ENCODE assay signal across 11 cellular contexts in the genomic region with DNA sequence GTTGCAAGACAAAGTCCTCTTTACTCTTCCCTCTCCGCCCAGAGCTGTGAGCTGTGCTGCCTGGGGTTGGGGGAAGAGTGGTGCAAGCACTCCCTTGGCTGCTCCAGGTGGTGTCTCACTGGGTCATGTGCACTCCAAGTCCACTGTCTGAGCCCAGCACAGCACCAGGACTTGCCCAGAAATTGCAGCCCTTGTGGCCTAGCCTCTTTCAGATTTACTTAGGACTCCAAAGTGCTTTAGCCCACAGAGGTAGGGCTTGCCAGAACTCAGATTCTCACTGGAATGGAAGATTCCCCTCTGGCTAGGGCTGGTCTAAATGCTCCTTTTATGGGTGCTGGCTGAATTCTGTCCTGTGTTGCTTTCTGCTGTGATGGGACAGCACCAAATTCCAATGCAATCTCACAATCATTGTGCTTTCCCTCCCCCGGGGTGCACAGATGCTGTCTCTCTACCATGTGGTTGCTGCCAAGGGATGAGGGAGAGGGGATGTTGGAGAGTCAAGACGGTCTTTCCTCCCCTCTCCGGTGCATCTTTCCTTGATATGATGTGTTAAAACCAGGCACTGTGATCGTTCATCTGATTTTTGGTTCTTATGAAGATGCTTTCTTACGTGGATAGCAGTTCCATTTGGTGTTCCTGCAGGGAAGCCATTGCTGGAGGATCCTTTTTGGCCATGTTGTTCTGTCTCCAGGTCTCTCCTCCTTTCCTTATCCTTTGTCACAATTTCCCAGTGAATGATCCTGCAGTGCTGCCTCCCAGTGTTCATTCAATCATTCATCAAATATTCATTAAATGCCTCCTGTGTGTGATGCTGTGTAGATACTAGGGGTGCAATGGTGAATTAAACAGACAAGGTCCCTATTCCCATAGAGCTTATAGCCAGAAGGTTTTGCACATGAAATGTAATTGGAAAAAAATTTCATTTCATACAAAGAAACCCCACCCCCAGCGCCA.
A peak's percentile ranks its signal among the peaks of the same experiment; 100 is the strongest.
DNase-seq lines count a peak whose midpoint lies in the region; ATAC-seq lines count a peak whose summit lies in the region.
"Had no signal": no experiment of that assay in that cellular context is flagged by ENCODE, and none has a peak within 500 bp of the region (broad histone marks: within the 10 kb centered on the region; RNA-seq: fewer than 3 reads in every experiment).

No MANE protein-coding gene starts in this region.

- peak overlapping the region in 1 of 2 donors; percentile 15 for H3K27ac Mint-ChIP-seq in activated naive CD4-positive, alpha-beta T cell treated with anti-CD3 and anti-CD28 coated beads, Interleukin-2, amount 50 U/mL, for 72 hours
- H3K27ac Mint-ChIP-seq: CD4-positive, CD25-positive, alpha-beta regulatory T cell had no signal

- peak; percentile 72 for DNase-seq in Ammon's horn (ENCODE audit: low spot score)
- DNase-seq in NCI-H1694 (lab: John Stamatoyannopoulos, UW) = peak; percentile 51
- peak; percentile 16 for DNase-seq in cerebellar cortex (ENCODE audit: low spot score)
- peak; percentile 61 for DNase-seq in midbrain (lab: John Stamatoyannopoulos, UW)
- no peak for DNase-seq in HUDEP-2 (lab: John Stamatoyannopoulos, UW; ENCODE audit: unreplicated experiment in 76 of 76)
- no peak for DNase-seq in germinal center (ENCODE audit: low spot score)
- DNase-seq in activated naive CD4-positive, alpha-beta T cell treated with anti-CD3 and anti-CD28 coated beads, Interleukin-2, amount 50 U/mL, for 72 hours (ENCODE audit: low spot score in 2 of 2) = no peak
- DNase-seq: CD4-positive, CD25-positive, alpha-beta regulatory T cell; left ventricle myocardium inferior; stimulated activated CD4-positive, alpha-beta T cell treated with anti-CD3 and anti-CD28 coated beads, Interleukin-2, amount 100 ng/mL, for 48 hours had no signal

- no peak for ATAC-seq in HG02938 (IDR thresholded peaks at IDR 0.05; ENCODE audit: unreplicated experiment)
- ATAC-seq in activated naive CD4-positive, alpha-beta T cell treated with anti-CD3 and anti-CD28 coated beads, Interleukin-2, amount 50 U/mL, for 72 hours = no peak

- H3K36me3 Mint-ChIP-seq in activated naive CD4-positive, alpha-beta T cell treated with anti-CD3 and anti-CD28 coated beads, Interleukin-2, amount 50 U/mL, for 72 hours = peaks cover 0 to 6% of the 10 kb centered on the region in 2 donors

- H3K9me3 Mint-ChIP-seq in activated naive CD4-positive, alpha-beta T cell treated with anti-CD3 and anti-CD28 coated beads, Interleukin-2, amount 50 U/mL, for 72 hours = no peaks in the 10 kb centered on the region

Comparison
In these comparisons a context has a peak if more than half of its experiments do, and no peak if none do; other contexts are left out.
1. DNase-seq: peak in Ammon's horn (single experiment), NCI-H1694 (single experiment), cerebellar cortex (single experiment) and midbrain (single experiment); none in HUDEP-2 (0 of 76), germinal center (single experiment) and activated naive CD4-positive, alpha-beta T cell treated with anti-CD3 and anti-CD28 coated beads, Interleukin-2, amount 50 U/mL, for 72 hours (0 of 2).